In the genomic region with DNA sequence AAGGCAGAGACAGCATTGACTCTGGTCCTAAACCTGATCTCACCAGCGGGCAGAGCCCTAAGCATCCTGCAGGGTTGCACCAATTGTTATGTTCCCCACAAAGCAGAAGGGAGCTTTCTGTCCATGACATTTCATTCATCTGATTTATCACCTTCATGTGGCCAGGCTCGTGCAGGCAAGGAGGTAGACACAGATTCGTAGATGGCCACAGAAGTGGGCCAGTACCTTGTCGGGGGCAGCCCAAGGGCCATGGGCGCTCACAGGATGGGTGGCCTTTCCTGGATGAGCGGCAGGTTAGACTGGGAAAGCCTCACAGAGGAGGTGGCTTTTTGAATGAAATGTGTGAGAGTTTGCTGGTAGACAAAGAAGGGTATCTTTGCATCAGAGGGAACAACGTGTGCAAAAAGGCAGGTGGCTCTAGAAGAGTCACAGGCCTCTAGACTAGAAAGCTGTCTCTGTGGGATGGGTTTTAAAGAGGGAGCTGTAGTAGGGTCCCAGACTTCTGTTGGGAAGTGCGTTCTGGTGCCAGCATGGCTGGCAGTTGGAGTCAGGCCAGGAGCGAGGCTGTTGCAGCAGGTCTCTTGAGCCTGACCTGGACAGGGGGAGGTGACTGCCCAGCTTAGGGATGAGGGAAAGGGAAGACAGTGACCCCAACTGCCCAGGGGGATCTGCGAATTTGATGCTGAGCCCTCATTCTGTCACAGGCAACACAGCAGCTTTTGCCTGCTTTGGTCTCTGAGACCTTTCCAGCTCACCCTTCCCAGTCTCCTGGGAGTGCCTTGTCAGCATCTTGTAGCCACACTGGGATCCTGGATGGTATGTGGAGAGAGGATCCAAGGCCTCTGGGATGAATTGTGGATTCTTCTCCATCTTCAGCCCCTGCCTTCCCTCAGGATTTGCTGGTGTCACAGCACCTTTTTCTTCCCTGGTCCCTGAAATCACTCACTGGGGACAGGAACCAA, we compare ENCODE assay signal across 1 cellular context.
TF ChIP-seq lines count a peak whose summit lies in the region.

No MANE protein-coding gene starts in this region.

TF ChIP-seq in GM12891, 5 proteins besides CTCF, POLR2A, EP300 and RAD21 (continued from another document):
- TF ChIP-seq POLR2AphosphoS5 (IDR thresholded peaks at IDR 0.05; ENCODE audit: low read depth, low read length), result no peak
